Comparison of ENCODE assay signal across 36 cellular contexts in the genomic region with DNA sequence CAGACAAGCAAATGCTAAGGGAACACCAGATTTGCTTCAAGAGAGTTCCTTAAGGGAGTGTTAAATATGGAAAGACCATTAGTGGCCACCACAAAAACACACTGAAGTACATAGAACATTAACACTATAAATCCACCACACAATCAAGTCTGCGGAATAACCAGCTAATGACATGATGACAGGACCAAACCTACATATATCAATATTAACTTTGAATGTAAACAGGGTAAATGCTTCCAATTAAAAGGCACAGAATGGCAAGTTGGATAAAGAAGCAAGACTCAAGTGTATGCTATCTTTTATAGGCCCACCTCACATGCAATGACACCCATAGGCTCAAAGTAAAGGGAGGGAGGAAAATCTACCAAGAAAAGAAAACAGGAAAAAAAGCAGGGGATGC.
"Had no signal": no experiment of that assay in that cellular context is flagged by ENCODE, and none has a peak within 500 bp of the region (broad histone marks: within the 10 kb centered on the region; RNA-seq: fewer than 3 reads in every experiment).

No MANE protein-coding gene starts in this region.

- H3K9me3 ChIP-seq: adrenal gland, ascending aorta, body of pancreas, breast epithelium had no signal

- H3K4me1 ChIP-seq: adrenal gland, ascending aorta, body of pancreas, breast epithelium had no signal

- H3K27me3 Mint-ChIP-seq: activated naive CD4-positive, alpha-beta T cell treated with anti-CD3 and anti-CD28 coated beads, Interleukin-2, amount 50 U/mL, for 24 hours; activated naive CD8-positive, alpha-beta T cell; activated naive CD8-positive, alpha-beta T cell treated with anti-CD3 and anti-CD28 coated beads for 36 hours; activated naive CD8-positive, alpha-beta T cell treated with anti-CD3 and anti-CD28 coated beads, Interleukin-2, amount 50 U/mL, for 24 hours; activated T-helper 17 cell treated with anti-CD3 and anti-CD28 coated beads, Interleukin-2, amount 50 U/mL, for 72 hours; brain had no signal

- H3K4me3 Mint-ChIP-seq: activated naive CD4-positive, alpha-beta T cell treated with anti-CD3 and anti-CD28 coated beads for 36 hours; activated naive CD4-positive, alpha-beta T cell treated with anti-CD3 and anti-CD28 coated beads, Interleukin-2, amount 10 ng/mL, durations not matched to agents 7 days and 5 days; activated naive CD4-positive, alpha-beta T cell treated with anti-CD3 and anti-CD28 coated beads, Interleukin-2, amount 50 U/mL, for 24 hours; activated naive CD8-positive, alpha-beta T cell; activated naive CD8-positive, alpha-beta T cell treated with anti-CD3 and anti-CD28 coated beads for 36 hours; activated naive CD8-positive, alpha-beta T cell treated with anti-CD3 and anti-CD28 coated beads, Interleukin-2, amount 10 ng/mL, durations not matched to agents 7 days and 5 days; activated naive CD8-positive, alpha-beta T cell treated with anti-CD3 and anti-CD28 coated beads, Interleukin-2, amount 50 U/mL, for 24 hours; activated T-cell treated with anti-CD3 and anti-CD28 coated beads, Interleukin-2, amount 50 U/mL, for 4 hours; activated T-cell treated with anti-CD3 and anti-CD28 coated beads, Interleukin-2, amount 50 U/mL, for 72 hours; activated T-helper 1 cell treated with anti-CD3 and anti-CD28 coated beads, Interleukin-12 subunit alpha, Interleukin-12 subunit beta, Interleukin-2, Interleukin-4 antibody, amounts not matched to agents 30 ng/mL and 10 ng/mL and 1 ng/mL, durations not matched to agents 14 hours and 24 hours and 36 hours; activated T-helper 17 cell treated with anti-CD3 and anti-CD28 coated beads, Interleukin-2, amount 50 U/mL, for 72 hours; brain; central memory CD8-positive, alpha-beta T cell had no signal

- ATAC-seq: activated naive CD4-positive, alpha-beta T cell treated with anti-CD3 and anti-CD28 coated beads, Interleukin-2, amount 50 U/mL, for 72 hours; activated naive CD8-positive, alpha-beta T cell treated with anti-CD3 and anti-CD28 coated beads, Interleukin-2, amount 50 U/mL, for 24 hours; activated T-cell treated with anti-CD3 and anti-CD28 coated beads, Interleukin-2, amount 50 U/mL, for 4 hours; activated T-cell treated with anti-CD3 and anti-CD28 coated beads, Interleukin-2, amount 50 U/mL, for 72 hours; activated T-helper 17 cell treated with anti-CD3 and anti-CD28 coated beads, Interleukin-2, amount 50 U/mL, for 72 hours; body of pancreas had no signal

- DNase-seq: activated effector memory CD4-positive, alpha-beta T cell treated with anti-CD3 and anti-CD28 coated beads, Interleukin-2, amount 50 U/mL, for 16 hours; activated effector memory CD4-positive, alpha-beta T cell treated with Interleukin-2 at 50 U/mL for 16 hours; activated gamma-delta T cell; activated gamma-delta T cell treated with Interleukin-2 at 50 U/mL for 16 hours; activated naive CD4-positive, alpha-beta T cell; activated naive CD4-positive, alpha-beta T cell treated with anti-CD3 and anti-CD28 coated beads for 36 hours; activated naive CD4-positive, alpha-beta T cell treated with anti-CD3 and anti-CD28 coated beads, Interleukin-2, amount 10 ng/mL, durations not matched to agents 7 days and 5 days; activated naive CD4-positive, alpha-beta T cell treated with anti-CD3 and anti-CD28 coated beads, Interleukin-2, amount 50 U/mL, for 16 hours; activated naive CD4-positive, alpha-beta T cell treated with Interleukin-2 at 50 U/mL for 16 hours; activated naive CD8-positive, alpha-beta T cell treated with anti-CD3 and anti-CD28 coated beads for 36 hours; activated naive CD8-positive, alpha-beta T cell treated with anti-CD3 and anti-CD28 coated beads, Interleukin-2, amount 10 ng/mL, durations not matched to agents 7 days and 5 days; activated naive CD8-positive, alpha-beta T cell treated with anti-CD3 and anti-CD28 coated beads, Interleukin-2, amount 50 U/mL, for 24 hours; activated T-cell treated with anti-CD3 and anti-CD28 coated beads, Interleukin-2, amount 50 U/mL, for 4 hours; activated T-cell treated with anti-CD3 and anti-CD28 coated beads, Interleukin-2, amount 50 U/mL, for 48 hours; activated T-cell treated with anti-CD3 and anti-CD28 coated beads, Interleukin-2, amount 50 U/mL, for 72 hours; adrenal gland; amniotic stem cell; amygdala; anterior cingulate cortex; aorta; body of pancreas; brain microvascular endothelial cell; caudate nucleus; central memory CD4-positive, alpha-beta T cell; cerebellar nuclear complex had no signal

- H3K4me1 Mint-ChIP-seq: activated naive CD4-positive, alpha-beta T cell treated with anti-CD3 and anti-CD28 coated beads, Interleukin-2, amount 10 ng/mL, durations not matched to agents 7 days and 5 days; brain had no signal

- H3K36me3 ChIP-seq: adrenal gland, ascending aorta, brain microvascular endothelial cell, breast epithelium, cardiac muscle cell had no signal

- H3K27ac Mint-ChIP-seq: activated naive CD4-positive, alpha-beta T cell treated with anti-CD3 and anti-CD28 coated beads for 36 hours; activated naive CD4-positive, alpha-beta T cell treated with anti-CD3 and anti-CD28 coated beads, Interleukin-2, amount 10 ng/mL, durations not matched to agents 7 days and 5 days; activated naive CD4-positive, alpha-beta T cell treated with anti-CD3 and anti-CD28 coated beads, Interleukin-2, amount 50 U/mL, for 24 hours; activated naive CD4-positive, alpha-beta T cell treated with anti-CD3 and anti-CD28 coated beads, Interleukin-2, amount 50 U/mL, for 72 hours; activated naive CD8-positive, alpha-beta T cell treated with anti-CD3 and anti-CD28 coated beads for 36 hours; activated naive CD8-positive, alpha-beta T cell treated with anti-CD3 and anti-CD28 coated beads, Interleukin-2, amount 10 ng/mL, durations not matched to agents 7 days and 5 days; activated naive CD8-positive, alpha-beta T cell treated with anti-CD3 and anti-CD28 coated beads, Interleukin-2, amount 50 U/mL, for 24 hours; activated T-cell treated with anti-CD3 and anti-CD28 coated beads, Interleukin-2, amount 50 U/mL, for 72 hours; activated T-helper 1 cell treated with anti-CD3 and anti-CD28 coated beads, Interleukin-12 subunit alpha, Interleukin-12 subunit beta, Interleukin-2, Interleukin-4 antibody, amounts not matched to agents 30 ng/mL and 10 ng/mL and 1 ng/mL, durations not matched to agents 14 hours and 24 hours and 36 hours; activated T-helper 17 cell treated with anti-CD3 and anti-CD28 coated beads, Interleukin-2, amount 50 U/mL, for 72 hours; activated T-helper 2 cell treated with anti-CD3 and anti-CD28 coated beads, Interferon-gamma antibody, Interleukin-2, Interleukin-4, amounts not matched to agents 10 μg/mL and 5 μg/mL and 100 μg/mL, durations not matched to agents 14 hours and 24 hours and 36 hours; brain had no signal

- H3K36me3 Mint-ChIP-seq: activated naive CD4-positive, alpha-beta T cell treated with anti-CD3 and anti-CD28 coated beads, Interleukin-2, amount 10 ng/mL, durations not matched to agents 7 days and 5 days; activated naive CD8-positive, alpha-beta T cell treated with anti-CD3 and anti-CD28 coated beads for 36 hours; activated naive CD8-positive, alpha-beta T cell treated with anti-CD3 and anti-CD28 coated beads, Interleukin-2, amount 10 ng/mL, durations not matched to agents 7 days and 5 days; brain had no signal

- H3K27ac ChIP-seq: adrenal gland, ascending aorta, body of pancreas, brain microvascular endothelial cell, breast epithelium, cardiac muscle cell had no signal

- H3K4me3 ChIP-seq: adrenal gland, ascending aorta, body of pancreas, breast epithelium, cardiac muscle cell had no signal
